ENCODE assay signal across 10 cellular contexts in the genomic region with DNA sequence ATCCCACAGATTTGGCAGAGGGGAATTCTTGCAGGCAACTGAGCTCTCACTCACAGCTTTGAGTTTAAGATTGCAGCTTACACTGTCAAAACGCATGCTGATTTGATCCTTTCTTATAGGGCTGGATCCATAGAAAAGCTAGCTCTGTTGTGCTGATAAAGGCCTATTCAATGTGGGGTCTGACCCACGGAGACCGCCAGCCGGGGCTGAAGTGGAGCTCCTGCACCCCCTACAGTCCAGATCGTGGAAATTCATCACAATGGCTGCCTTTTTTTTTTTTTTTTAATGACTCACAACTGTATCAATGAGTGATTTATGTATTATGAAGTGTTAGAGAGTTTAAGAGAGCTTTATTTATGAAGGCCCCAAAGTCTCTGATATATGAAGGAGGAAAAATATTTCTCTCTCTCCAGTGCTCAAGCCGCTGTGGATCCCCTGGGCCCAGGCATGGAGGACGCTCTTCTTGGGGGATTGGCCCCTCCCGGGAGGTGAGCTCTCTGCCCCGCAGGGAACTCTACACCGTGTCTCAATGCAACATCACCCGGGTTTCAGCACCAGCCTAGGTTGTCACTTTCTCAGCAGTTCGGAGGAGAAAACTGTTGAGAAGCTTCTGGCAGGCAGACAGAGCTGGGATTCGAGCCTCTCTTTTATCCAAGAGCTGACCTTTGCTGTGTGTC.
DNase-seq lines count a peak whose midpoint lies in the region; ATAC-seq and TF ChIP-seq lines count a peak whose summit lies in the region.
"Had no signal": no experiment of that assay in that cellular context is flagged by ENCODE, and none has a peak within 500 bp of the region (broad histone marks: within the 10 kb centered on the region; RNA-seq: fewer than 3 reads in every experiment).

No MANE protein-coding gene starts in this region.

- no peaks in the 10 kb centered on the region for H3K36me3 ChIP-seq in OCI-LY7 (ENCODE audit: insufficient read depth, low read length)
- no peaks in the 10 kb centered on the region for H3K36me3 ChIP-seq in heart right ventricle

- CTCF ChIA-PET in OCI-LY7 (lab: Charles Lee; ENCODE audit: unreplicated experiment), result no interaction called here
- CTCF ChIA-PET in activated naive CD4-positive, alpha-beta T cell treated with anti-CD3 and anti-CD28 coated beads for 36 hours (lab: Charles Lee), result interaction anchor here (0.7 kb wide), 1 partner anchor 693 kb away, joined by 3 read pairs; no protein-coding TSS in a partner anchor

- H3K27ac ChIP-seq in OCI-LY7 (ENCODE audit: low read depth, low read length, poor library complexity, severe bottlenecking) (no peak overlapping the region), heart right ventricle (no peak overlapping the region)

- no peaks in the 10 kb centered on the region for H3K9me2 ChIP-seq in OCI-LY7 (ENCODE audit: insufficient read depth, low read length)

- no peak overlapping the region for H3K27ac Mint-ChIP-seq in activated naive CD4-positive, alpha-beta T cell treated with anti-CD3 and anti-CD28 coated beads for 36 hours
- H3K27ac Mint-ChIP-seq: natural killer cell treated with Interleukin-12 subunit alpha and Interleukin-12 subunit beta and Interleukin-15 and Interleukin-18, amount 100 ng/mL, for 72 hours had no signal

- BruUV-seq in OCI-LY7 (replicated peaks; lab: Mats Ljungman, UMichigan), result no TSS peak

- H3K4me1 ChIP-seq in OCI-LY7 (ENCODE audit: insufficient read depth, low read length, poor library complexity, severe bottlenecking) (no peaks in the 10 kb centered on the region), heart right ventricle (no peaks in the 10 kb centered on the region)

- H3K9me3 Mint-ChIP-seq in activated naive CD4-positive, alpha-beta T cell treated with anti-CD3 and anti-CD28 coated beads for 36 hours, result peaks cover 2% of the 10 kb centered on the region
- H3K9me3 Mint-ChIP-seq: natural killer cell treated with Interleukin-12 subunit alpha and Interleukin-12 subunit beta and Interleukin-15 and Interleukin-18, amount 100 ng/mL, for 72 hours had no signal

- POLR2A ChIA-PET in OCI-LY7 (lab: Charles Lee), result no interaction called here

- ATAC-seq in heart right ventricle (peak in 2 of 8 donors; percentile 28 to 35), left lobe of liver (no peak)
- ATAC-seq: HCT116 had no signal

- H3K4me2 ChIP-seq in OCI-LY7 (ENCODE audit: low read length), result no peak overlapping the region

- H2AFZ ChIP-seq in OCI-LY7 (ENCODE audit: low read length), result no peak overlapping the region

- intact Hi-C loops in OCI-LY7 (cut with micrococcal nuclease; ENCODE audit: unreplicated experiment), result no loop called here
- intact Hi-C loops in heart right ventricle (cut with DNase I), result no loop called here
- intact Hi-C loops in activated naive CD4-positive, alpha-beta T cell treated with anti-CD3 and anti-CD28 coated beads for 36 hours (cut with micrococcal nuclease), result no loop called here

- peak; percentile 66 for TF ChIP-seq CTCF in OCI-LY7 (conservative IDR thresholded peaks at IDR 0.05; ENCODE audit: low read length)
- peak; percentile 14 to 67 (median 48) for TF ChIP-seq CTCF in heart right ventricle (IDR thresholded peaks at IDR 0.05)

- WGBS in heart right ventricle, 2 donors, result 25 to 28% methylated on average over 13 of the region's 13 CpGs

- no peaks in the 10 kb centered on the region for H4K20me1 ChIP-seq in OCI-LY7 (ENCODE audit: insufficient read depth, low read length)

- no peaks in the 10 kb centered on the region for H3K4me1 Mint-ChIP-seq in activated naive CD4-positive, alpha-beta T cell treated with anti-CD3 and anti-CD28 coated beads for 36 hours (ENCODE audit: low read depth)

- peak; percentile 44 for DNase-seq in HT1080 (ENCODE audit: low read depth)
- DNase-seq in OCI-LY7 (ENCODE audit: low spot score), result no peak
- no peak for DNase-seq in heart right ventricle
- DNase-seq in putamen (ENCODE audit: low spot score), result peak; percentile 25
- DNase-seq in NCI-H1092 treated with DMSO at 0.1 percent for 48 hours (lab: John Stamatoyannopoulos, UW), result no peak
- DNase-seq in NCI-H1417 treated with DMSO at 0.1 percent for 48 hours (lab: John Stamatoyannopoulos, UW), result no peak
- DNase-seq in activated naive CD4-positive, alpha-beta T cell treated with anti-CD3 and anti-CD28 coated beads for 36 hours, result no peak
- no peak for DNase-seq in left lobe of liver (ENCODE audit: low spot score)

- H3K27me3 Mint-ChIP-seq in activated naive CD4-positive, alpha-beta T cell treated with anti-CD3 and anti-CD28 coated beads for 36 hours (ENCODE audit: low read depth), result no peaks in the 10 kb centered on the region

- H3K27me3 ChIP-seq in heart right ventricle, result peaks cover 0 to 15% (median 0%) of the 10 kb centered on the region in 7 donors

- no peaks in the 10 kb centered on the region for H3K79me2 ChIP-seq in OCI-LY7 (ENCODE audit: insufficient read depth, low read depth, low read length)

- H3K4me3 ChIP-seq in OCI-LY7 (ENCODE audit: low read depth, low read length, poor library complexity, severe bottlenecking), result no peak overlapping the region
- no peak overlapping the region for H3K4me3 ChIP-seq in heart right ventricle

- H3K9me3 ChIP-seq in OCI-LY7 (ENCODE audit: low read length) (no peaks in the 10 kb centered on the region), heart right ventricle (peaks cover 0 to 5% (median 0%) of the 10 kb centered on the region in 11 donors)

- H3K4me3 Mint-ChIP-seq in activated naive CD4-positive, alpha-beta T cell treated with anti-CD3 and anti-CD28 coated beads for 36 hours, result no peak overlapping the region
- H3K4me3 Mint-ChIP-seq: natural killer cell treated with Interleukin-12 subunit alpha and Interleukin-12 subunit beta and Interleukin-15 and Interleukin-18, amount 100 ng/mL, for 72 hours had no signal

- H3K36me3 Mint-ChIP-seq in activated naive CD4-positive, alpha-beta T cell treated with anti-CD3 and anti-CD28 coated beads for 36 hours (ENCODE audit: low read depth), result no peaks in the 10 kb centered on the region
- H3K36me3 Mint-ChIP-seq: natural killer cell treated with Interleukin-12 subunit alpha and Interleukin-12 subunit beta and Interleukin-15 and Interleukin-18, amount 100 ng/mL, for 72 hours had no signal

Comparison
In these comparisons a context has a peak if more than half of its experiments do, and no peak if none do; other contexts are left out.
1. DNase-seq: peak in HT1080 (single experiment) and putamen (single experiment); none in OCI-LY7 (single experiment), heart right ventricle (0 of 2), NCI-H1092 treated with DMSO at 0.1 percent for 48 hours (single experiment), NCI-H1417 treated with DMSO at 0.1 percent for 48 hours (single experiment), activated naive CD4-positive, alpha-beta T cell treated with anti-CD3 and anti-CD28 coated beads for 36 hours (single experiment) and left lobe of liver (single experiment).